Comparison of ENCODE assay signal across 20 cellular contexts in the genomic region with DNA sequence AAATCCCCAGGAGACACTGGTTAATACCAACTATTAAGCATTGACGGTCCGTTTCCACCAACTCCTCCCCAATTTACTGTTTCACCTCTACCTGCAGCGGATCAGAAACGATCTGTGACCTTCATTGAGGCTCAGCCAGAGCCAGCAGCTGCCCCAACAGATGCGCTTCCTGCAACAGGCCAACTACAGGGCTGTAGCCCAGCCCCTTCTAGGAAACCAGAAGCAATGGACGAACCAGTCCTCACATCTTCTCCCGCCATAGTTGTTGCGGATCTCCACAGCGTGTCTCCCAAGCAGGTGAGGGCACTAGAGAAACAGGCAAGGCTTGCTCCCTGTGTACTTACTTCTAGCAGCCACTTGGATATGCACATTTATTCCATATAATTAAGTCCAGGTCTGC. TPM values are rescaled to one million over a fixed set of nuclear protein-coding genes. Genes with fewer than 3 reads are reported as not detected.
DNase-seq lines count a peak whose midpoint lies in the region; ATAC-seq, FAIRE-seq and TF ChIP-seq lines count a peak whose summit lies in the region.
"Had no signal": no experiment of that assay in that cellular context is flagged by ENCODE, and none has a peak within 500 bp of the region (broad histone marks: within the 10 kb centered on the region; RNA-seq: fewer than 3 reads in every experiment).

No MANE protein-coding gene starts in this region.

- no peak overlapping the region for H4K8ac ChIP-seq in H1 (ENCODE audit: extremely low read depth, insufficient read depth, low read length)
- no peak overlapping the region for H4K8ac ChIP-seq in neuronal stem cell (ENCODE audit: low read depth, low read length)

- no peaks in the 10 kb centered on the region for H3K36me3 Mint-ChIP-seq in WTC11
- H3K36me3 Mint-ChIP-seq: CD14-positive monocyte; CD8-positive, alpha-beta memory T cell had no signal

- no peak overlapping the region for H2AK5ac ChIP-seq in H1 (ENCODE audit: low read depth, low read length)
- H2AK5ac ChIP-seq in neuronal stem cell (ENCODE audit: low read depth, low read length): no peak overlapping the region

- no peak overlapping the region for H3K27ac Mint-ChIP-seq in WTC11
- H3K27ac Mint-ChIP-seq: CD14-positive monocyte; CD4-positive, alpha-beta T cell; H9 had no signal

- H3K79me1 ChIP-seq in H1 (ENCODE audit: low read depth, low read length) (no peaks in the 10 kb centered on the region), neuronal stem cell (ENCODE audit: low read depth, low read length) (no peaks in the 10 kb centered on the region)

- no peak for FAIRE-seq in H1 (lab: Jason Lieb, UNC)
- FAIRE-seq: D721Med, GM12891, GM18507 had no signal

- H2BK120ac ChIP-seq in H1 (replicated peaks; ENCODE audit: low read depth, low read length) (no peak overlapping the region), neuronal stem cell (ENCODE audit: low read depth, low read length) (no peak overlapping the region)

- no peak overlapping the region for H2BK20ac ChIP-seq in H1 (ENCODE audit: low read length)

- H3K36me3 ChIP-seq in H1 (ENCODE audit: control insufficient read depth in 2 of 4, insufficient read depth in 4 of 4, low read length in 3 of 4) (no peaks in the 10 kb centered on the region), neuronal stem cell (replicated peaks in 1 of 2; ENCODE audit: control insufficient read depth in 2 of 2, insufficient read depth in 2 of 2, low read length in 2 of 2) (no peaks in the 10 kb centered on the region)
- H3K36me3 ChIP-seq: BE2C; BLaER1 treated with 17β-estradiol and CSF1 and Interleukin-3, amounts not matched to agents 10 nM and 100 nM had no signal

- no peak for TF ChIP-seq POLR2A in H1 (IDR thresholded peaks at IDR 0.05; ENCODE audit: control extremely low read depth in 1 of 2, low read depth in 2 of 2, low read length in 2 of 2)

- H3K23ac ChIP-seq in H1 (ENCODE audit: insufficient read length) (no peak overlapping the region), neuronal stem cell (ENCODE audit: low read depth, low read length, poor library complexity) (no peak overlapping the region)

- H3K18ac ChIP-seq in H1 (ENCODE audit: extremely low read depth, low read length): no peak overlapping the region
- H3K18ac ChIP-seq in neuronal stem cell (ENCODE audit: low read length): peak overlapping the region; percentile 57

- peaks cover 9% of the 10 kb centered on the region for H3K27me3 Mint-ChIP-seq in WTC11 (ENCODE audit: low read depth)

- no peak for TF ChIP-seq RAD21 in H1 (IDR thresholded peaks at IDR 0.05 in 1 of 2, conservative IDR thresholded peaks at IDR 0.05 in 1 of 2; ENCODE audit: low read depth in 2 of 2, low read length in 2 of 2)

- H3K4me1 ChIP-seq in H1 (replicated peaks in 1 of 4; ENCODE audit: control insufficient read depth in 3 of 4, insufficient read depth in 4 of 4, low read length in 3 of 4): no peaks in the 10 kb centered on the region
- H3K4me1 ChIP-seq in neuronal stem cell (ENCODE audit: control insufficient read depth in 2 of 2, insufficient read depth in 1 of 2, low read depth in 1 of 2, low read length in 2 of 2): no peaks in the 10 kb centered on the region
- H3K4me1 ChIP-seq in foreskin keratinocyte: no peaks in the 10 kb centered on the region
- H3K4me1 ChIP-seq: BE2C; BLaER1 treated with 17β-estradiol and CSF1 and Interleukin-3, amounts not matched to agents 10 nM and 100 nM had no signal

- no peak overlapping the region for H3K9ac ChIP-seq in H1 (replicated peaks in 1 of 4; ENCODE audit: extremely low read depth in 1 of 4, low read depth in 3 of 4, low read length in 3 of 4)
- H3K9ac ChIP-seq in neuronal stem cell (ENCODE audit: low read depth, low read length, poor library complexity): no peak overlapping the region
- H3K9ac ChIP-seq: BLaER1 treated with 17β-estradiol and CSF1 and Interleukin-3, amounts not matched to agents 10 nM and 100 nM had no signal

- 91% methylated on average over 9 of the region's 9 CpGs; no CpG with 5 or more reads in 1 of the 2 experiments for whole genome bisulfite sequencing in H1 (ENCODE audit: extremely low coverage in 1 of 2, insufficient coverage in 1 of 2, insufficient read length in 1 of 2, insufficient replicate concordance in 2 of 2, low coverage in 1 of 2, low lambda C conversion rate in 2 of 2, missing lambda C conversion rate in 1 of 2), 2 experiments
- no CpG with 5 or more reads among the region's 9 CpGs for WGBS in neuronal stem cell (ENCODE audit: extremely low coverage in 2 of 2, insufficient read length in 2 of 2, insufficient replicate concordance in 1 of 2), 2 donors

- no peaks in the 10 kb centered on the region for H3K27me3 ChIP-seq in H1 (replicated peaks in 1 of 4; ENCODE audit: control insufficient read depth in 3 of 4, extremely low read depth in 1 of 4, insufficient read depth in 3 of 4, low read length in 3 of 4)
- H3K27me3 ChIP-seq in neuronal stem cell (ENCODE audit: control insufficient read depth in 3 of 3, insufficient read depth in 3 of 3, low read depth in 1 of 3, low read length in 3 of 3): no peaks in the 10 kb centered on the region
- H3K27me3 ChIP-seq in foreskin keratinocyte: no peaks in the 10 kb centered on the region
- H3K27me3 ChIP-seq: BE2C; BLaER1 treated with 17β-estradiol and CSF1 and Interleukin-3, amounts not matched to agents 10 nM and 100 nM had no signal

- H3K4ac ChIP-seq in H1 (replicated peaks; ENCODE audit: insufficient read length, low read depth, low read length) (no peak overlapping the region), neuronal stem cell (ENCODE audit: low read length) (no peak overlapping the region)

- H3K27ac ChIP-seq in H1 (ENCODE audit: low read depth, low read length): no peak overlapping the region
- H3K27ac ChIP-seq in neuronal stem cell (replicated peaks; ENCODE audit: low read length): no peak overlapping the region
- no peak overlapping the region for H3K27ac ChIP-seq in foreskin keratinocyte
- H3K27ac ChIP-seq: BLaER1 treated with 17β-estradiol and CSF1 and Interleukin-3, amounts not matched to agents 10 nM and 100 nM had no signal

- H4K20me1 ChIP-seq in H1 (replicated peaks in 1 of 2; ENCODE audit: control insufficient read depth in 1 of 2, insufficient read depth in 2 of 2, low read length in 2 of 2): no peaks in the 10 kb centered on the region
- H4K20me1 ChIP-seq: BLaER1 treated with 17β-estradiol and CSF1 and Interleukin-3, amounts not matched to agents 10 nM and 100 nM had no signal

- H3K4me2 ChIP-seq in H1 (ENCODE audit: insufficient read depth in 1 of 2, low read depth in 2 of 2, low read length in 2 of 2) (no peak overlapping the region), neuronal stem cell (ENCODE audit: insufficient read depth, low read length, poor library complexity, severe bottlenecking) (no peak overlapping the region)
- H3K4me2 ChIP-seq: BLaER1 treated with 17β-estradiol and CSF1 and Interleukin-3, amounts not matched to agents 10 nM and 100 nM had no signal

- ATAC-seq in WTC11: peak; percentile 88
- ATAC-seq in foreskin keratinocyte: no peak
- ATAC-seq: HCT116 had no signal

- peaks cover 4% of the 10 kb centered on the region; the same call in 1 of the 2 replicates for H3K4me1 Mint-ChIP-seq in WTC11
- H3K4me1 Mint-ChIP-seq: CD14-positive monocyte; CD8-positive, alpha-beta memory T cell had no signal

- no peak overlapping the region for H3K4me3 Mint-ChIP-seq in WTC11
- H3K4me3 Mint-ChIP-seq: CD14-positive monocyte; CD4-positive, alpha-beta T cell; CD8-positive, alpha-beta memory T cell; H9 had no signal

- no peaks in the 10 kb centered on the region for H3K23me2 ChIP-seq in H1 (ENCODE audit: low read depth, low read length)

- H2BK5ac ChIP-seq in H1 (ENCODE audit: low read depth, low read length): no peak overlapping the region
- no peak overlapping the region for H2BK5ac ChIP-seq in neuronal stem cell (ENCODE audit: low read length)

- no peak for DNase-seq in WTC11 (ENCODE audit: low spot score)
- DNase-seq in H1 (ENCODE audit: low read depth in 1 of 2, low spot score in 2 of 2): no peak
- no peak for DNase-seq in neuronal stem cell (ENCODE audit: low spot score)
- DNase-seq in foreskin keratinocyte: no peak
- no peak for DNase-seq in DMS153 (lab: John Stamatoyannopoulos, UW)
- DNase-seq in NCI-H2227 treated with DMSO at 0.1 percent for 48 hours (lab: John Stamatoyannopoulos, UW): no peak
- DNase-seq: BE2C; CD4-positive, alpha-beta T cell; CD8-positive, alpha-beta memory T cell; DMS 273 treated with DMSO at 0.1 percent for 48 hours; DMS53; DMS79 treated with DMSO at 0.1 percent for 48 hours; GF-D8; H9 had no signal

- no peaks in the 10 kb centered on the region for H3K9me3 Mint-ChIP-seq in WTC11
- H3K9me3 Mint-ChIP-seq: CD14-positive monocyte; CD4-positive, alpha-beta T cell; CD8-positive, alpha-beta memory T cell; H9 had no signal

- peak overlapping the region; percentile 50; the same call in 1 of the 2 replicates for H2AFZ ChIP-seq in H1 (ENCODE audit: low read length)
- no peak overlapping the region for H2AFZ ChIP-seq in neuronal stem cell (ENCODE audit: low read length)

- POLR2A ChIA-PET in WTC11 (lab: Charles Lee) (no interaction called here), H1 (lab: Charles Lee; ENCODE audit: partially characterized antibody) (interaction anchor here (0.5 kb wide), 1 partner anchor 19 kb away, joined by 3 read pairs; no protein-coding TSS in a partner anchor)

- H2BK15ac ChIP-seq in H1 (ENCODE audit: low read length): no peak overlapping the region
- no peak overlapping the region for H2BK15ac ChIP-seq in neuronal stem cell (ENCODE audit: low read length)

- no peak for TF ChIP-seq CTCF in WTC11 (IDR thresholded peaks at IDR 0.05)
- no peak for TF ChIP-seq CTCF in H1 (IDR thresholded peaks at IDR 0.05; ENCODE audit: control extremely low read depth in 1 of 3, insufficient read depth in 1 of 3, low read depth in 1 of 3, low read length in 3 of 3)
- TF ChIP-seq CTCF in foreskin keratinocyte (conservative IDR thresholded peaks at IDR 0.05): no peak

- H3K56ac ChIP-seq in H1 (replicated peaks; ENCODE audit: insufficient read length, low read depth, low read length): no peak overlapping the region

- H3K4me3 ChIP-seq in H1 (ENCODE audit: extremely low read depth in 1 of 4, insufficient read depth in 2 of 4, low read depth in 3 of 4, low read length in 4 of 4) (no peak overlapping the region), neuronal stem cell (ENCODE audit: low read length in 2 of 2) (no peak overlapping the region)
- H3K4me3 ChIP-seq: BLaER1 treated with 17β-estradiol and CSF1 and Interleukin-3, amounts not matched to agents 10 nM and 100 nM had no signal

- CTCF ChIA-PET in WTC11 (lab: Charles Lee): interaction anchor here (2.9 kb wide), 1 partner anchor 205 kb away, joined by 12 read pairs; no protein-coding TSS in a partner anchor
- CTCF ChIA-PET in H1 (lab: Charles Lee; ENCODE audit: partially characterized antibody): interaction anchor here (1.2 to 1.5 kb wide), 2 partner anchors 12 to 16 kb away, joined by 4 read pairs; no protein-coding TSS in a partner anchor

- H3K9me3 ChIP-seq in H1 (ENCODE audit: insufficient read depth in 2 of 2, low read depth in 1 of 2, low read length in 1 of 2) (no peaks in the 10 kb centered on the region), neuronal stem cell (replicated peaks in 1 of 2; ENCODE audit: control insufficient read depth in 2 of 2, insufficient read depth in 1 of 2, low read depth in 1 of 2, low read length in 2 of 2) (no peaks in the 10 kb centered on the region)
- H3K9me3 ChIP-seq: BE2C; BLaER1 treated with 17β-estradiol and CSF1 and Interleukin-3, amounts not matched to agents 10 nM and 100 nM had no signal

- TF ChIP-seq EP300 in H1 (IDR thresholded peaks at IDR 0.05; ENCODE audit: borderline replicate concordance in 1 of 2, low read depth in 2 of 2, low read length in 2 of 2): no peak

- no peaks in the 10 kb centered on the region for H3K79me2 ChIP-seq in H1 (ENCODE audit: control insufficient read depth in 1 of 2, insufficient read depth in 2 of 2, low read length in 2 of 2)

- no peak overlapping the region for H4K91ac ChIP-seq in H1 (replicated peaks; ENCODE audit: insufficient read length, low read length)
- H4K91ac ChIP-seq in neuronal stem cell (ENCODE audit: low read depth, low read length, poor library complexity): no peak overlapping the region

- no peak overlapping the region for H4K5ac ChIP-seq in H1 (ENCODE audit: insufficient read length, low read depth, low read length)

- H2BK12ac ChIP-seq in H1 (ENCODE audit: low read depth, low read length) (no peak overlapping the region), neuronal stem cell (ENCODE audit: low read length) (no peak overlapping the region)

- H3K14ac ChIP-seq in H1 (ENCODE audit: insufficient read length): no peak overlapping the region
- no peak overlapping the region for H3K14ac ChIP-seq in neuronal stem cell (ENCODE audit: low read length)

RNA-seq across cellular contexts. Expression of a gene that starts 8.5 kb away (rescaled TPM):
- total RNA-seq in WTC11 (2021): 61.3 to 66.5 TPM (median 63.9 TPM) in 3 replicates
- 76.0 and 77.8 TPM in 2 replicates for total RNA-seq in H1 (2021; fragmentation: NEBNext Ultra II Directional; extraction: Animal tissue kit (Norgen Biotek cat#: 25700))
- 95.9 and 102 TPM in 2 replicates for polyA plus RNA-seq in H1 (2011; rRNA removed)
- 117 TPM for polyA plus RNA-seq in H1 (2011; cell fraction: cytosol; rRNA removed)
- 66.6 TPM for polyA plus RNA-seq in H1 (2011; cell fraction: nucleus; rRNA removed)
- polyA plus RNA-seq in H1 (2012, experiment 1 of 2): 62.5 to 69.3 TPM (median 68.0 TPM) in 4 replicates
- polyA plus RNA-seq in H1 (2012, experiment 2 of 2): 4.8 TPM
- 31.0 TPM for polyA plus RNA-seq in H1 (2013, experiment 1 of 2)
- 29.5 TPM for polyA plus RNA-seq in H1 (2013, experiment 2 of 2)
- 155 and 163 TPM in 2 replicates for polyA minus RNA-seq in H1 (2011; rRNA and poly(A)+ RNA removed)
- 91.7 TPM for polyA minus RNA-seq in H1 (2011; cell fraction: cytosol; rRNA and poly(A)+ RNA removed)
- 72.6 TPM for polyA minus RNA-seq in H1 (2011; cell fraction: nucleus; rRNA and poly(A)+ RNA removed)
- polyA plus RNA-seq in neuronal stem cell (2013, experiment 1 of 2): 26.5 TPM
- 28.5 TPM for polyA plus RNA-seq in neuronal stem cell (2013, experiment 2 of 2)
- total RNA-seq in foreskin keratinocyte: 55.9 and 62.3 TPM in 2 replicates
- 22.7 and 29.2 TPM in 2 replicates for polyA plus RNA-seq in foreskin keratinocyte
